In genomic region chr2:23002234-23002633, GRCh38 we compare ENCODE assay signal across 2 cellular contexts.
TF ChIP-seq lines count a peak whose summit lies in the region.

No MANE protein-coding gene starts in this region.

TF ChIP-seq in IMR-90, 13 proteins besides CTCF, POLR2A, EP300 and RAD21:
- TF ChIP-seq BHLHE40 (IDR thresholded peaks at IDR 0.05; ENCODE audit: low read depth, low read length) (no peak), ELK1 (IDR thresholded peaks at IDR 0.05; ENCODE audit: borderline replicate concordance, low read depth, low read length) (no peak), SMC3 (IDR thresholded peaks at IDR 0.05; ENCODE audit: low read depth, low read length) (no peak), MXI1 (IDR thresholded peaks at IDR 0.05; ENCODE audit: borderline replicate concordance, low read depth, low read length) (no peak), NFE2L2 (IDR thresholded peaks at IDR 0.05; ENCODE audit: low read depth, low read length) (no peak), MAFK (IDR thresholded peaks at IDR 0.05; ENCODE audit: low read depth, low read length) (no peak), CEBPB (IDR thresholded peaks at IDR 0.05; ENCODE audit: low read depth, low read length) (no peak), RCOR1 (IDR thresholded peaks at IDR 0.05; ENCODE audit: insufficient replicate concordance, low read length) (no peak), CHD1 (IDR thresholded peaks at IDR 0.05; ENCODE audit: low read depth, low read length) (no peak)
TF ChIP-seq in IMR-90: peak in this region for 0.

TF ChIP-seq in H1, 55 proteins besides CTCF, POLR2A, EP300 and RAD21:
- no peak for TF ChIP-seq TBP (IDR thresholded peaks at IDR 0.05; ENCODE audit: low read depth, low read length)
- no peak for TF ChIP-seq RNF2 (IDR thresholded peaks at IDR 0.05; ENCODE audit: borderline replicate concordance, low read depth, low read length, missing control alignments, poor library complexity, severe bottlenecking)
- TF ChIP-seq ATF2 (IDR thresholded peaks at IDR 0.05; ENCODE audit: low read length), result no peak
- no peak for TF ChIP-seq PHF8 (conservative IDR thresholded peaks at IDR 0.05; ENCODE audit: low read depth, low read length)
- TF ChIP-seq EGR1 (IDR thresholded peaks at IDR 0.05; ENCODE audit: borderline replicate concordance, low read depth, low read length), result no peak
- TF ChIP-seq TAF1 (IDR thresholded peaks at IDR 0.05; ENCODE audit: low read depth, low read length), result no peak
- TF ChIP-seq MAFK (IDR thresholded peaks at IDR 0.05; ENCODE audit: low read depth, low read length), result no peak
- TF ChIP-seq JUND (IDR thresholded peaks at IDR 0.05; ENCODE audit: low read length), result no peak
- TF ChIP-seq KDM4A (IDR thresholded peaks at IDR 0.05; ENCODE audit: low read depth, low read length, severe bottlenecking), result no peak
- no peak for TF ChIP-seq USF2 (IDR thresholded peaks at IDR 0.05; ENCODE audit: low read length)
- TF ChIP-seq SIX5 (IDR thresholded peaks at IDR 0.05; ENCODE audit: low read depth, low read length), result no peak
- TF ChIP-seq RFX5 (IDR thresholded peaks at IDR 0.05; ENCODE audit: borderline replicate concordance, low read depth, low read length), result no peak
